28 cellular contexts compared by ENCODE assay signal in the genomic region with DNA sequence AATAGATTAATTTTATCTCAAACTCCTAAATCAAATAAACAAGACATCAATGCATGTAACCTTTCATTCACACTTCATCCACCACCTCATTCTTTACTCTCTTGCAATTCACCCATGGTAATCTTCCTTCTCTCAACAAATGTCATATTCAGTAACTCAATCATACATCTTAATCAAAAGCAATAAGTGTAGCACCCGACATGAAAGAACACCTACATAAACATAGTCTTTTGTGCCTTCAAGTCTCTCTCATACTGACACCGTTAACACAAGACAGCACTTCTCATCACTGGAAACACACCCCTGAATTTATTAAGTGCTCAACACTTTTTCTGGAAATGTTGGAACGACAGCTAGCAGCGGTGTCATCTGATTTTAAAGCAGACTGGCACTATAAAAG.
"Had no signal": no experiment of that assay in that cellular context is flagged by ENCODE, and none has a peak within 500 bp of the region (broad histone marks: within the 10 kb centered on the region; RNA-seq: fewer than 3 reads in every experiment).

No MANE protein-coding gene starts in this region.

- H3K4me3 Mint-ChIP-seq: dendritic cell treated with granulocyte-macrophage colony-stimulating factor and Interleukin-4, amounts not matched to agents 40 ng/mL and 50 ng/mL, for 4 days; effector memory CD8-positive, alpha-beta T cell; endodermal cell had no signal

- H3K27ac Mint-ChIP-seq: dendritic cell treated with granulocyte-macrophage colony-stimulating factor and Interleukin-4, amounts not matched to agents 40 ng/mL and 50 ng/mL, for 4 days; effector memory CD8-positive, alpha-beta T cell; endodermal cell had no signal

- H3K9me3 Mint-ChIP-seq: dendritic cell treated with granulocyte-macrophage colony-stimulating factor and Interleukin-4, amounts not matched to agents 40 ng/mL and 50 ng/mL, for 4 days; effector memory CD8-positive, alpha-beta T cell; endodermal cell had no signal

- DNase-seq: colonic mucosa; cortex of kidney; dermis blood vessel endothelial cell; dorsolateral prefrontal cortex; effector CD4-positive, alpha-beta T cell; effector CD8-positive, alpha-beta T cell; effector memory CD4-positive, alpha-beta T cell; effector memory CD8-positive, alpha-beta T cell; endodermal cell; erythroblast; esophagus squamous epithelium; foreskin fibroblast; foreskin keratinocyte; foreskin melanocyte; gastrocnemius medialis; glutamatergic neuron; heart left ventricle; heart right ventricle had no signal

- FAIRE-seq: colon, endometrium, endothelial cell of umbilical vein, frontal cortex had no signal

- H3K4me1 ChIP-seq: colonic mucosa, esophagus squamous epithelium, foreskin keratinocyte, gastrocnemius medialis, gastroesophageal sphincter, heart left ventricle had no signal

- H3K36me3 ChIP-seq: colonic mucosa, esophagus muscularis mucosa, esophagus squamous epithelium, gastrocnemius medialis, gastroesophageal sphincter, heart left ventricle, heart right ventricle had no signal

- H3K4me3 ChIP-seq: colonic mucosa, coronary artery, dorsolateral prefrontal cortex, esophagus muscularis mucosa, esophagus squamous epithelium, gastrocnemius medialis, gastroesophageal sphincter, heart left ventricle, heart right ventricle had no signal

- H3K27ac ChIP-seq: colonic mucosa, coronary artery, dorsolateral prefrontal cortex, epithelial cell of prostate, esophagus muscularis mucosa, esophagus squamous epithelium, foreskin keratinocyte, gastrocnemius medialis, gastroesophageal sphincter, heart left ventricle, heart right ventricle had no signal

- ATAC-seq: effector memory CD8-positive, alpha-beta T cell; esophagus mucosa; foreskin keratinocyte; gastrocnemius medialis; gastroesophageal sphincter; heart left ventricle; heart right ventricle had no signal

- H3K9me3 ChIP-seq: colonic mucosa, esophagus muscularis mucosa, esophagus squamous epithelium, gastrocnemius medialis, gastroesophageal sphincter, heart left ventricle, heart right ventricle had no signal

- H3K27me3 ChIP-seq: colonic mucosa, esophagus muscularis mucosa, esophagus squamous epithelium, gastrocnemius medialis, gastroesophageal sphincter, heart left ventricle, heart right ventricle had no signal
